In genomic region chr1:88736633-88737248, GRCh38 we compare ENCODE assay signal across 1 cellular context.
TF ChIP-seq lines count a peak whose summit lies in the region.

No MANE protein-coding gene starts in this region.

TF ChIP-seq in HepG2, 621 proteins besides CTCF, POLR2A, EP300 and RAD21 (continued from another document and continues in another):
- TF ChIP-seq ZNF407 (CRISPR knock-in tag; IDR thresholded peaks at IDR 0.05; ENCODE audit: not compliant biosample characterization) (no peak), AKAP8 (CRISPR knock-in tag; IDR thresholded peaks at IDR 0.05) (no peak), AGO1 (IDR thresholded peaks at IDR 0.05; ENCODE audit: low read depth, low read length, poor library complexity, severe bottlenecking) (no peak), ZBED4 (CRISPR knock-in tag; IDR thresholded peaks at IDR 0.05; ENCODE audit: borderline replicate concordance) (0 out of 2 replicates have a peak, but pooled peaks have one; percentile 24), ZSCAN29 (CRISPR knock-in tag; conservative IDR thresholded peaks at IDR 0.05) (no peak), MYNN (CRISPR knock-in tag; IDR thresholded peaks at IDR 0.05; ENCODE audit: low read depth) (no peak), HNF4A (CRISPR knock-in tag; IDR thresholded peaks at IDR 0.05) (peak; percentile 5; the same call in 1 of the 2 replicates), RCOR2 (CRISPR knock-in tag; IDR thresholded peaks at IDR 0.05) (no peak), CBX2 (IDR thresholded peaks at IDR 0.05; ENCODE audit: low read depth, low read length) (no peak), CBX2 (CRISPR knock-in tag; IDR thresholded peaks at IDR 0.05; ENCODE audit: low read depth) (no peak), SNAI1 (CRISPR knock-in tag; IDR thresholded peaks at IDR 0.05; ENCODE audit: borderline replicate concordance) (no peak), ZFP1 (CRISPR knock-in tag; IDR thresholded peaks at IDR 0.05) (no peak), KDM4B (CRISPR knock-in tag; IDR thresholded peaks at IDR 0.05) (no peak), GLI4 (CRISPR knock-in tag; IDR thresholded peaks at IDR 0.05; ENCODE audit: borderline replicate concordance) (no peak), XRCC5 (optimal IDR thresholded peaks at IDR 0.05; ENCODE audit: low read length) (no peak), NCOA1 (CRISPR knock-in tag; IDR thresholded peaks at IDR 0.05) (no peak), NPAS2 (CRISPR knock-in tag; IDR thresholded peaks at IDR 0.05; ENCODE audit: borderline replicate concordance) (no peak), ZBTB26 (CRISPR knock-in tag; IDR thresholded peaks at IDR 0.05; ENCODE audit: borderline replicate concordance) (no peak), NR0B2 (CRISPR knock-in tag; IDR thresholded peaks at IDR 0.05) (0 out of 2 replicates have a peak, but pooled peaks have one; percentile 36), CCAR2 (optimal IDR thresholded peaks at IDR 0.05; ENCODE audit: low read depth, low read length) (no peak), ZNF281 (CRISPR knock-in tag; IDR thresholded peaks at IDR 0.05; ENCODE audit: borderline replicate concordance) (no peak), KMT2B (CRISPR knock-in tag; IDR thresholded peaks at IDR 0.05) (no peak), ZFP36L2 (CRISPR knock-in tag; IDR thresholded peaks at IDR 0.05) (no peak), SOX6 (IDR thresholded peaks at IDR 0.05) (no peak), SOX6 (CRISPR knock-in tag; IDR thresholded peaks at IDR 0.05) (0 out of 2 replicates have a peak, but pooled peaks have one; percentile 15), NFKB2 (CRISPR knock-in tag; IDR thresholded peaks at IDR 0.05; ENCODE audit: borderline replicate concordance) (no peak), NFIB (CRISPR knock-in tag; IDR thresholded peaks at IDR 0.05; ENCODE audit: borderline replicate concordance) (no peak), SMC3 (IDR thresholded peaks at IDR 0.05; ENCODE audit: low read length) (peak; percentile 25; the same call in 1 of the 2 replicates), AFF4 (CRISPR knock-in tag; IDR thresholded peaks at IDR 0.05) (no peak), ZNF546 (CRISPR knock-in tag; conservative IDR thresholded peaks at IDR 0.05) (no peak), STAG1 (CRISPR knock-in tag; IDR thresholded peaks at IDR 0.05) (peak; percentile 70), ZNF616 (CRISPR knock-in tag; IDR thresholded peaks at IDR 0.05; ENCODE audit: low read depth) (no peak), ZNF17 (CRISPR knock-in tag; IDR thresholded peaks at IDR 0.05) (no peak)
- TF ChIP-seq, protein P1, sequence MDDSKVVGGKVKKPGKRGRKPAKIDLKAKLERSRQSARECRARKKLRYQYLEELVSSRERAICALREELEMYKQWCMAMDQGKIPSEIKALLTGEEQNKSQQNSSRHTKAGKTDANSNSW (CRISPR knock-in tag; IDR thresholded peaks at IDR 0.05; ENCODE audit: borderline replicate concordance) = no peak
- TF ChIP-seq, protein P2, sequence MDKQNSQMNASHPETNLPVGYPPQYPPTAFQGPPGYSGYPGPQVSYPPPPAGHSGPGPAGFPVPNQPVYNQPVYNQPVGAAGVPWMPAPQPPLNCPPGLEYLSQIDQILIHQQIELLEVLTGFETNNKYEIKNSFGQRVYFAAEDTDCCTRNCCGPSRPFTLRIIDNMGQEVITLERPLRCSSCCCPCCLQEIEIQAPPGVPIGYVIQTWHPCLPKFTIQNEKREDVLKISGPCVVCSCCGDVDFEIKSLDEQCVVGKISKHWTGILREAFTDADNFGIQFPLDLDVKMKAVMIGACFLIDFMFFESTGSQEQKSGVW (CRISPR knock-in tag; IDR thresholded peaks at IDR 0.05; ENCODE audit: borderline replicate concordance) = no peak
- TF ChIP-seq, protein P3, sequence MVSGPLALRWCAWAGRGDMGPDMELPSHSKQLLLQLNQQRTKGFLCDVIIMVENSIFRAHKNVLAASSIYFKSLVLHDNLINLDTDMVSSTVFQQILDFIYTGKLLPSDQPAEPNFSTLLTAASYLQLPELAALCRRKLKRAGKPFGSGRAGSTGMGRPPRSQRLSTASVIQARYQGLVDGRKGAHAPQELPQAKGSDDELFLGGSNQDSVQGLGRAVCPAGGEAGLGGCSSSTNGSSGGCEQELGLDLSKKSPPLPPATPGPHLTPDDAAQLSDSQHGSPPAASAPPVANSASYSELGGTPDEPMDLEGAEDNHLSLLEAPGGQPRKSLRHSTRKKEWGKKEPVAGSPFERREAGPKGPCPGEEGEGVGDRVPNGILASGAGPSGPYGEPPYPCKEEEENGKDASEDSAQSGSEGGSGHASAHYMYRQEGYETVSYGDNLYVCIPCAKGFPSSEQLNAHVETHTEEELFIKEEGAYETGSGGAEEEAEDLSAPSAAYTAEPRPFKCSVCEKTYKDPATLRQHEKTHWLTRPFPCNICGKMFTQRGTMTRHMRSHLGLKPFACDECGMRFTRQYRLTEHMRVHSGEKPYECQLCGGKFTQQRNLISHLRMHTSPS (CRISPR knock-in tag; IDR thresholded peaks at IDR 0.05; ENCODE audit: low read depth) = no peak
